ENCODE assay signal across 1 cellular context in the genomic region with DNA sequence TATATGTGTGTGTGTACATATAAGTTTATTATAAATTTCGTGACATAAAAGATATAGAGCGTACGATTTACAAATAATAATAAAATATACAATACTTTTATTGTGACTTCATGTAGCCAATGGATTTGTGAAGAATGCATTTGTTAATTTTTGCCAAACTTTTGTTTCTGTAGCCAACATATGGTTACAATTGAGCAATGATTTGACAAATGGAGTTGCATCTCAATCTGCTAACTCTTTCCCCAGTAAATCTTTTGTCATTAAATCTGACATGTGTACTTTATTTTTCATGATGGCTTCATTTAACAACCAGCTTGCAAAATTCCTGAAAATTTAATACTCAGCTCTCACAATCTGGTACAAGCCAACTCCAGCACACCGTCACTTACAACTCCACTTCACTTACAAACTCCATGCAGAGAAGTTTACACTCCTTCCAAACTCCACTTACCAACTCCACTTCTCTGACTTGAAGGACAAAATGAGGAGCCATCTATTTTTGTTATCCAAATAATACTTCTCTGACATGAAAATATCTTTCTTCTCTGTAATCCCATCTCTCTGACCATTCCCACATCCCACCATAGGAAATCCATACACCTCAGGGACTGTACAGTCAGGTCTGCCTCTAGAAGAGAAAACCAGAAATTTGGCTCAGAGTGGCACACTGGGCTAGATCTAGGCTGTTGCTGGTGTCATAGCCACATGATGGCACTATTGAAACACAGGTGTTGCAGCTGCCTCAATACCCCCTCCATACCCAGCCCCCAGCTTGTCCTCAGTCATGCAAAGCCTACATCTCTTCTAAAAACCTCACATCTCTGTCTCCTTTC.
TF ChIP-seq lines count a peak whose summit lies in the region.

No MANE protein-coding gene starts in this region.

TF ChIP-seq in K562, 482 proteins besides CTCF, POLR2A, EP300 and RAD21:
- TF ChIP-seq POLR2AphosphoS2 (IDR thresholded peaks at IDR 0.05; ENCODE audit: low read length) = no peak
- TF ChIP-seq DEAF1 (CRISPR knock-in tag; IDR thresholded peaks at IDR 0.05) = peak; percentile 29; the same call in 1 of the 2 replicates
- no peak for TF ChIP-seq SUPT5H (IDR thresholded peaks at IDR 0.05)
- peak; percentile 16; the same call in 1 of the 2 replicates for TF ChIP-seq SMC3 (conservative IDR thresholded peaks at IDR 0.05; ENCODE audit: insufficient read depth, low read depth, low read length)
- TF ChIP-seq MAZ (CRISPR knock-in tag; conservative IDR thresholded peaks at IDR 0.05 in 1 of 2, IDR thresholded peaks at IDR 0.05 in 1 of 2) = 0 out of 4 replicates have a peak, but pooled peaks of 1 of the 2 experiments have one; percentile 22
- no peak for TF ChIP-seq ZNF316 (IDR thresholded peaks at IDR 0.05)
- TF ChIP-seq RBM34 (IDR thresholded peaks at IDR 0.05; ENCODE audit: borderline replicate concordance, insufficient read depth, low read length) = no peak
TF ChIP-seq in K562: peak in this region for 3.
